In the genomic region with DNA sequence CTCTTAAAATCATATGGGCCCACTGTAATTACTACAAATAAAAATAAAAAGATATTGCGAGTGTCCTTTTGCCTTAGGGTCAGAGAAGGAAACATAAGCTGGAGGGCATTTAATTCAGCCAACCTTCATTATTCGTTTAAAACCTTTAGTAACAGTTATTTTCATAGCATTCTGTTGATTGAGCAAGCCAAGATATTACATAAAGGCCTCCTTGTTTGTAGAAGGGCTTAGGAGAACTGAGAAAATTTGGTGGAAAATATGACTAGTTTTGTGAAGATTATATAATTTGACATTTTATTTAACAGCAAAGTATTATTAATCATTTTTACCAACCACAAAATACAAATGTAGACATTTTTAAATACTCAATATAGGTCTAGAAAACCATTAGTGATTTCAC, we compare ENCODE assay signal across 12 cellular contexts.
"Had no signal": no experiment of that assay in that cellular context is flagged by ENCODE, and none has a peak within 500 bp of the region (broad histone marks: within the 10 kb centered on the region; RNA-seq: fewer than 3 reads in every experiment).

No MANE protein-coding gene starts in this region.

- H3K27me3 ChIP-seq: body of pancreas, testis, uterus had no signal

- H3K27ac ChIP-seq: testis, uterus had no signal

- H3K4me3 Mint-ChIP-seq: activated naive CD4-positive, alpha-beta T cell treated with anti-CD3 and anti-CD28 coated beads for 36 hours; activated T-helper 17 cell treated with anti-CD3 and anti-CD28 coated beads, Interleukin-2, amount 50 U/mL, for 72 hours; nephron progenitor cell; stimulated activated naive B cell treated with anti-CD40 and anti-IgM and Interleukin-4, amounts not matched to agents 10 μg/mL and 1 μg/mL and 100 μg/mL, for 72 hours; T-helper 17 cell; WTC11 had no signal

- H3K36me3 ChIP-seq: uterus had no signal

- H3K9me3 Mint-ChIP-seq: activated naive CD4-positive, alpha-beta T cell treated with anti-CD3 and anti-CD28 coated beads for 36 hours; activated T-helper 17 cell treated with anti-CD3 and anti-CD28 coated beads, Interleukin-2, amount 50 U/mL, for 72 hours; nephron progenitor cell; stimulated activated naive B cell treated with anti-CD40 and anti-IgM and Interleukin-4, amounts not matched to agents 10 μg/mL and 1 μg/mL and 100 μg/mL, for 72 hours; WTC11 had no signal

- H3K4me2 ChIP-seq: smooth muscle cell had no signal

- H3K36me3 Mint-ChIP-seq: stimulated activated naive B cell treated with anti-CD40 and anti-IgM and Interleukin-4, amounts not matched to agents 10 μg/mL and 1 μg/mL and 100 μg/mL, for 72 hours; WTC11 had no signal

- H3K27ac Mint-ChIP-seq: activated naive CD4-positive, alpha-beta T cell treated with anti-CD3 and anti-CD28 coated beads for 36 hours; activated T-helper 17 cell treated with anti-CD3 and anti-CD28 coated beads, Interleukin-2, amount 50 U/mL, for 72 hours; nephron progenitor cell; stimulated activated naive B cell treated with anti-CD40 and anti-IgM and Interleukin-4, amounts not matched to agents 10 μg/mL and 1 μg/mL and 100 μg/mL, for 72 hours; T-helper 17 cell; WTC11 had no signal

- H3K4me1 ChIP-seq: testis, uterus had no signal

- H3K4me3 ChIP-seq: body of pancreas, smooth muscle cell, testis, uterus had no signal

- DNase-seq: activated CD4-positive, alpha-beta T cell treated with anti-CD3 and anti-CD28 coated beads for 48 hours; activated naive CD4-positive, alpha-beta T cell treated with anti-CD3 and anti-CD28 coated beads for 36 hours; activated T-cell treated with anti-CD3 and anti-CD28 coated beads for 4 hours; stimulated activated naive B cell treated with anti-CD40 and anti-IgM and Interleukin-4, amounts not matched to agents 10 μg/mL and 1 μg/mL and 100 μg/mL, for 72 hours; T-helper 17 cell; uterus had no signal

- H3K4me1 Mint-ChIP-seq: activated T-helper 17 cell treated with anti-CD3 and anti-CD28 coated beads, Interleukin-2, amount 50 U/mL, for 72 hours; nephron progenitor cell; stimulated activated naive B cell treated with anti-CD40 and anti-IgM and Interleukin-4, amounts not matched to agents 10 μg/mL and 1 μg/mL and 100 μg/mL, for 72 hours; T-helper 17 cell; WTC11 had no signal

- H3K9me3 ChIP-seq: body of pancreas, testis, uterus had no signal
